9 cellular contexts compared by ENCODE assay signal in the genomic region with DNA sequence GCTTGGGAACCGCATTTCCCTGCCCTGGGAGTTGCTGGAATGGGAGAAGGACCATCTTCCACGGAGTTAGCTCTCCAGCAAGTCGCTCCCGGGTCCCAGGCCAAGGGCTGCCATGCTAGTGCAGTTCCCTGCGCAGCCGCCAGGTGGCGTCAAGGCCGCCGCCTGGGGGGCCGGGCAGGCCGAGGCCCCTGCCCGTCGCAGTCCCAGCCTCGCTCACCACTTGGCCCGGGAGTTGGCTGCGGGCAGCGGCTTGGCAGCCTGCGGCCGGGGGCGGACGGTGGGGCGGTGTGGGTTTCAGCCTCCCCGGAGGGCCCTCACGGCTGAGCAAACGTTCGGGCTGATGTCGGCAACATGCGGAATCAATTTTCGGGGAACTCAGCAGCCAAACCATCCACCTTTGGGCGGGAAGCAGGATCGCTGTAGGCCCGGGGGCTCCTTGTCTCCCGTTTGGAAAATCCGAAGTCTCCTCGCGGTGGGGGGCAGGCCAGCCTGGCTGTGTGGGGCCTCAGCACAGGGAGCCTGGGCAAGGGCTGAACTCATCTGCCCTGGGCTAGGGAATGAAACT.
DNase-seq lines count a peak whose midpoint lies in the region; ATAC-seq and TF ChIP-seq lines count a peak whose summit lies in the region.
"Had no signal": no experiment of that assay in that cellular context is flagged by ENCODE, and none has a peak within 500 bp of the region (broad histone marks: within the 10 kb centered on the region; RNA-seq: fewer than 3 reads in every experiment).

No MANE protein-coding gene starts in this region.

- no peaks in the 10 kb centered on the region for H3K36me3 Mint-ChIP-seq in activated CD4-positive, alpha-beta T cell treated with anti-CD3 and anti-CD28 coated beads, Interleukin-2, amount 10 ng/mL, durations not matched to agents 24 days and 14 days (ENCODE audit: low read depth)
- H3K36me3 Mint-ChIP-seq in natural killer cell = no peaks in the 10 kb centered on the region
- H3K36me3 Mint-ChIP-seq: CD4-positive, CD25-positive, alpha-beta regulatory T cell had no signal

- H3K27me3 Mint-ChIP-seq in activated CD4-positive, alpha-beta T cell treated with anti-CD3 and anti-CD28 coated beads, Interleukin-2, amount 10 ng/mL, durations not matched to agents 24 days and 14 days = no peaks in the 10 kb centered on the region
- H3K27me3 Mint-ChIP-seq in natural killer cell (ENCODE audit: low read depth in 2 of 2) = peaks cover 0 to 9% of the 10 kb centered on the region in 2 donors
- H3K27me3 Mint-ChIP-seq: CD4-positive, CD25-positive, alpha-beta regulatory T cell had no signal

- H3K27ac Mint-ChIP-seq in activated CD4-positive, alpha-beta T cell treated with anti-CD3 and anti-CD28 coated beads, Interleukin-2, amount 10 ng/mL, durations not matched to agents 24 days and 14 days = no peak overlapping the region
- H3K27ac Mint-ChIP-seq in natural killer cell = no peak overlapping the region
- H3K27ac Mint-ChIP-seq: CD4-positive, CD25-positive, alpha-beta regulatory T cell had no signal

- H3K27ac ChIP-seq in colonic mucosa = no peak overlapping the region

- CTCF ChIA-PET in HEK293T (lab: Yijun Ruan, JAX) = interaction anchor here (0.8 kb wide), 1 partner anchor 673 kb away, joined by 4 read pairs; no protein-coding TSS in a partner anchor

- H3K9me3 Mint-ChIP-seq in activated CD4-positive, alpha-beta T cell treated with anti-CD3 and anti-CD28 coated beads, Interleukin-2, amount 10 ng/mL, durations not matched to agents 24 days and 14 days = no peaks in the 10 kb centered on the region
- peaks cover 0 to 5% of the 10 kb centered on the region in 2 donors for H3K9me3 Mint-ChIP-seq in natural killer cell

- H3K27me3 ChIP-seq in colonic mucosa = no peaks in the 10 kb centered on the region

- H3K4me3 Mint-ChIP-seq in activated CD4-positive, alpha-beta T cell treated with anti-CD3 and anti-CD28 coated beads, Interleukin-2, amount 10 ng/mL, durations not matched to agents 24 days and 14 days = no peak overlapping the region
- H3K4me3 Mint-ChIP-seq in natural killer cell = no peak overlapping the region
- H3K4me3 Mint-ChIP-seq: CD4-positive, CD25-positive, alpha-beta regulatory T cell had no signal

- H3K9ac ChIP-seq in colonic mucosa (ENCODE audit: low read depth in 2 of 2, low read length in 2 of 2) = no peak overlapping the region

- DNase-seq in activated CD4-positive, alpha-beta T cell treated with anti-CD3 and anti-CD28 coated beads, Interleukin-2, amount 10 ng/mL, durations not matched to agents 24 days and 14 days = peak; percentile 68
- no peak for DNase-seq in activated CD4-positive, alpha-beta T cell treated with anti-CD3 and anti-CD28 coated beads for 1 hour
- peak; percentile 27 for DNase-seq in HPDE6-E6E7 (ENCODE audit: extremely low spot score)
- DNase-seq in colonic mucosa = no peak
- no peak for DNase-seq in natural killer cell
- no peak for DNase-seq in DMS53 (lab: John Stamatoyannopoulos, UW)
- no peak for DNase-seq in NCI-H524 (lab: John Stamatoyannopoulos, UW)
- no peak for DNase-seq in HEK293T (ENCODE audit: extremely low spot score)

- POLR2A ChIA-PET in HEK293T (lab: Yijun Ruan, JAX) = no interaction called here

- H3K4me1 Mint-ChIP-seq in activated CD4-positive, alpha-beta T cell treated with anti-CD3 and anti-CD28 coated beads, Interleukin-2, amount 10 ng/mL, durations not matched to agents 24 days and 14 days = no peaks in the 10 kb centered on the region
- no peaks in the 10 kb centered on the region for H3K4me1 Mint-ChIP-seq in natural killer cell
- H3K4me1 Mint-ChIP-seq: CD4-positive, CD25-positive, alpha-beta regulatory T cell had no signal

- H3K9me3 ChIP-seq in colonic mucosa = no peaks in the 10 kb centered on the region

- TF ChIP-seq CTCF in colonic mucosa (IDR thresholded peaks at IDR 0.05) = peak; percentile 50
- TF ChIP-seq CTCF in natural killer cell (IDR thresholded peaks at IDR 0.05) = peak; percentile 30

- no peaks in the 10 kb centered on the region for H3K36me3 ChIP-seq in colonic mucosa

- intact Hi-C loops in activated CD4-positive, alpha-beta T cell treated with anti-CD3 and anti-CD28 coated beads, Interleukin-2, amount 10 ng/mL, durations not matched to agents 24 days and 14 days (cut with micrococcal nuclease) = loop anchor here (2.0 kb wide), 1 partner anchor 672 kb away; no protein-coding TSS in a partner anchor
- intact Hi-C loops in colonic mucosa (cut with DNase I) (no loop called here), natural killer cell (cut with micrococcal nuclease) (loop anchor here (5.0 kb wide), 1 partner anchor 671 kb away; no protein-coding TSS in a partner anchor)

- no peak overlapping the region for H3K4me3 ChIP-seq in colonic mucosa

- no peak for ATAC-seq in natural killer cell

- no peaks in the 10 kb centered on the region for H3K4me1 ChIP-seq in colonic mucosa

TF ChIP-seq in HEK293T, 16 proteins besides CTCF, POLR2A, EP300 and RAD21:
- TF ChIP-seq CTBP1 (IDR thresholded peaks at IDR 0.05; ENCODE audit: borderline replicate concordance) (no peak), FOXM1 (IDR thresholded peaks at IDR 0.05; ENCODE audit: borderline replicate concordance) (no peak), NFRKB (IDR thresholded peaks at IDR 0.05) (no peak), SUZ12 (IDR thresholded peaks at IDR 0.05) (no peak), FOXA1 (IDR thresholded peaks at IDR 0.05) (no peak), SP1 (IDR thresholded peaks at IDR 0.05) (no peak), FOXK2 (IDR thresholded peaks at IDR 0.05) (no peak), PKNOX1 (IDR thresholded peaks at IDR 0.05) (no peak), BHLHE40 (IDR thresholded peaks at IDR 0.05; ENCODE audit: borderline replicate concordance) (no peak), LEF1 (IDR thresholded peaks at IDR 0.05; ENCODE audit: borderline replicate concordance) (no peak), ELF4 (IDR thresholded peaks at IDR 0.05) (no peak), HDGF (IDR thresholded peaks at IDR 0.05; ENCODE audit: borderline replicate concordance) (no peak), TARDBP (IDR thresholded peaks at IDR 0.05) (no peak), ZNF384 (IDR thresholded peaks at IDR 0.05) (no peak)

Comparison
In these comparisons a context has a peak if more than half of its experiments do, and no peak if none do; other contexts are left out.
1. DNase-seq: peak in activated CD4-positive, alpha-beta T cell treated with anti-CD3 and anti-CD28 coated beads, Interleukin-2, amount 10 ng/mL, durations not matched to agents 24 days and 14 days (single experiment) and HPDE6-E6E7 (single experiment); none in activated CD4-positive, alpha-beta T cell treated with anti-CD3 and anti-CD28 coated beads for 1 hour (single experiment), colonic mucosa (single experiment), natural killer cell (single experiment), DMS53 (single experiment), NCI-H524 (0 of 2) and HEK293T (single experiment).